In genomic region chr16:5062790-5063765, GRCh38 we compare ENCODE assay signal across 17 cellular contexts. TPM values are rescaled to one million over a fixed set of nuclear protein-coding genes. Genes with fewer than 3 reads are reported as not detected.
A peak's percentile ranks its signal among the peaks of the same experiment; 100 is the strongest.
DNase-seq lines count a peak whose midpoint lies in the region; ATAC-seq and TF ChIP-seq lines count a peak whose summit lies in the region.
"Had no signal": no experiment of that assay in that cellular context is flagged by ENCODE, and none has a peak within 500 bp of the region (broad histone marks: within the 10 kb centered on the region; RNA-seq: fewer than 3 reads in every experiment).

No MANE protein-coding gene starts in this region.

- WGBS in psoas muscle, 3 donors, result 57 to 61% (median 59%) methylated on average over 19 of the region's 19 CpGs

- H3K9me3 ChIP-seq in osteoblast (ENCODE audit: low read depth, low read length) (no peaks in the 10 kb centered on the region), psoas muscle (no peaks in the 10 kb centered on the region)
- H3K9me3 ChIP-seq: breast epithelium, gastroesophageal sphincter, SJCRH30, tibial nerve had no signal

- no peaks in the 10 kb centered on the region for H3K36me3 ChIP-seq in osteoblast (ENCODE audit: insufficient read depth, low read length)
- no peaks in the 10 kb centered on the region for H3K36me3 ChIP-seq in psoas muscle (ENCODE audit: insufficient read depth in 1 of 2, low read depth in 1 of 2)
- H3K36me3 ChIP-seq: breast epithelium, gastroesophageal sphincter, SJCRH30, tibial nerve had no signal

- H3K4me1 ChIP-seq in osteoblast (ENCODE audit: insufficient read depth, low read length) (no peaks in the 10 kb centered on the region), psoas muscle (no peaks in the 10 kb centered on the region)
- H3K4me1 ChIP-seq: breast epithelium, gastroesophageal sphincter, parathyroid adenoma, SJCRH30, tibial nerve had no signal

- no peaks in the 10 kb centered on the region for H4K20me1 ChIP-seq in osteoblast (ENCODE audit: insufficient read depth, low read length)

- peak; percentile 39 for DNase-seq in GM12865 (ENCODE audit: low read depth)
- DNase-seq in NB4 (ENCODE audit: low read depth), result peak; percentile 40
- DNase-seq in osteoblast (ENCODE audit: insufficient read length, low spot score, missing footprints), result no peak
- no peak for DNase-seq in psoas muscle
- DNase-seq in activated CD4-positive, alpha-beta T cell treated with anti-CD3 and anti-CD28 coated beads for 4 hours, result no peak
- DNase-seq in activated CD4-positive, alpha-beta T cell treated with anti-CD3 and anti-CD28 coated beads, Interleukin-2, amount 50 U/mL, for 1 hour, result no peak
- DNase-seq: activated naive CD4-positive, alpha-beta T cell treated with anti-CD3 and anti-CD28 coated beads, Interleukin-2, amount 10 ng/mL, durations not matched to agents 7 days and 5 days; effector memory CD4-positive, alpha-beta T cell; immature natural killer cell; midbrain; NCI-H146; NCI-H526; SJCRH30 had no signal

- TF ChIP-seq POLR2A in NB4 (IDR thresholded peaks at IDR 0.05; ENCODE audit: extremely low read depth, insufficient read length), result no peak

- H3K27ac ChIP-seq in osteoblast (ENCODE audit: low read depth, low read length) (no peak overlapping the region), psoas muscle (no peak overlapping the region)
- H3K27ac ChIP-seq: breast epithelium, gastroesophageal sphincter, parathyroid adenoma, SJCRH30, tibial nerve had no signal

- H2AFZ ChIP-seq in osteoblast (ENCODE audit: low read length), result no peak overlapping the region
- H2AFZ ChIP-seq: parathyroid adenoma had no signal

- H3K4me2 ChIP-seq in osteoblast (ENCODE audit: insufficient read depth, low read length), result no peak overlapping the region

- H3K79me2 ChIP-seq in osteoblast (ENCODE audit: insufficient read depth, low read length), result no peaks in the 10 kb centered on the region
- H3K79me2 ChIP-seq: parathyroid adenoma had no signal

- intact Hi-C loops in psoas muscle (cut with DNase I), result no loop called here

- no peak for ATAC-seq in psoas muscle
- ATAC-seq: gastroesophageal sphincter had no signal

- H3K27me3 ChIP-seq in osteoblast (ENCODE audit: insufficient read depth, low read length), result peaks cover 36% of the 10 kb centered on the region
- no peaks in the 10 kb centered on the region for H3K27me3 ChIP-seq in psoas muscle (ENCODE audit: insufficient read depth in 3 of 3, low read length in 2 of 3)
- H3K27me3 ChIP-seq: breast epithelium, tibial nerve had no signal

- H3K4me3 ChIP-seq in GM12865 (ENCODE audit: low read depth, low read length) (no peak overlapping the region), NB4 (ENCODE audit: low read depth, low read length) (no peak overlapping the region), osteoblast (ENCODE audit: insufficient read depth, low read length) (no peak overlapping the region), psoas muscle (no peak overlapping the region)
- H3K4me3 ChIP-seq: breast epithelium, gastroesophageal sphincter, SJCRH30, tibial nerve had no signal

- TF ChIP-seq CTCF in GM12865 (IDR thresholded peaks at IDR 0.05; ENCODE audit: insufficient read depth, low read depth, low read length, missing control alignments) (no peak), NB4 (IDR thresholded peaks at IDR 0.05; ENCODE audit: low read depth, low read length) (no peak), osteoblast (IDR thresholded peaks at IDR 0.05; ENCODE audit: extremely low read depth, low read depth, low read length) (peak; percentile 5), psoas muscle (IDR thresholded peaks at IDR 0.05) (no peak)

RNA-seq across cellular contexts. Expression of gene C16orf89, which starts 2.7 kb away (rescaled TPM):
- total RNA-seq in osteoblast, result 0.59 TPM in 1 of 2 replicates, not detected in the other
- total RNA-seq in psoas muscle, result 1 to 10 TPM in 3 of 4 donors, not detected in 1; 1.2 to 9.3 (median 1.3) TPM
- under 1 TPM; 0.29 to 0.62 (median 0.57) TPM for polyA plus RNA-seq in psoas muscle
- total RNA-seq: SJCRH30 had no signal
- polyA plus RNA-seq: immature natural killer cell had no signal

RNA-seq across cellular contexts. Expression of gene ALG1, which starts 8.6 kb away (rescaled TPM):
- total RNA-seq in osteoblast, result 43.3 and 43.4 TPM in 2 replicates
- total RNA-seq in psoas muscle, result 1 to 10 TPM; 4.9 to 9.3 (median 6.4) TPM
- polyA plus RNA-seq in psoas muscle, result 10 to 100 TPM in 2 of 3 donors, 1 to 10 TPM in 1; 7.3 to 13.1 (median 11.2) TPM

RNA-seq across cellular contexts. Expression of gene NAGPA, which starts 29.3 kb away (rescaled TPM):
- total RNA-seq in osteoblast, result 29.8 and 40.2 TPM in 2 replicates
- total RNA-seq in psoas muscle, result 1 to 10 TPM; 4.4 to 8.1 (median 6.4) TPM
- polyA plus RNA-seq in psoas muscle, result 10 to 100 TPM in 1 of 3 donors, 1 to 10 TPM in 2; 5.3 to 12.3 (median 9.8) TPM

RNA-seq across cellular contexts. Expression of gene EEF2KMT, which starts 34.5 kb away (rescaled TPM):
- 9.0 and 11.2 TPM in 2 replicates for total RNA-seq in osteoblast
- 10 to 100 TPM in 3 of 4 donors, 1 to 10 TPM in 1; 9.9 to 15.0 (median 10.8) TPM for total RNA-seq in psoas muscle
- polyA plus RNA-seq in psoas muscle, result 10 to 100 TPM in 2 of 3 donors, 1 to 10 TPM in 1; 8.2 to 22.2 (median 12.8) TPM

Comparison
In these comparisons a context has a peak if more than half of its experiments do, and no peak if none do; other contexts are left out.
1. DNase-seq: peak in GM12865 (single experiment) and NB4 (single experiment); none in osteoblast (single experiment), psoas muscle (0 of 2), activated CD4-positive, alpha-beta T cell treated with anti-CD3 and anti-CD28 coated beads for 4 hours (0 of 2) and activated CD4-positive, alpha-beta T cell treated with anti-CD3 and anti-CD28 coated beads, Interleukin-2, amount 50 U/mL, for 1 hour (single experiment).